ENCODE assay signal across 9 cellular contexts in the genomic region with DNA sequence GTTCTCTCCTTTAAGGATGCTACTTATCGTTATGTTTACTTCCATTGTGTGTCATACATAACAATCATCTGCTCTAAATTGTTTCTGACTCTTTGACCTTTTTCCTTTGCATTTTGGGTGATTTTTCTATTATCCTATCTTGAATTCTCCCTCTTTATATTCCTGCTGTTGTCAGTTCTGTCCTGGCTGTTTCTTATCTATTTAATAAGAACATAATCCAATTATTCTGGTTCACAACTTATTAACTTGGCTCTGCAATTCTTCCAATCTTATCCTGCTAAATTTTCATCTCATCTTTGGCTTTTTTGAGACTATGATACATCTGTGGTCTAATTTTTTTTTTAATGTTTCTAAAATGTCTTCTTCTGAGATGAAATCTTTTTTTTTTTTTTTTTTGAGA.
"Had no signal": no experiment of that assay in that cellular context is flagged by ENCODE, and none has a peak within 500 bp of the region (broad histone marks: within the 10 kb centered on the region; RNA-seq: fewer than 3 reads in every experiment).

No MANE protein-coding gene starts in this region.

- ATAC-seq: GM23338, HCT116 had no signal

- H3K4me3 ChIP-seq: GM23248, GM23338, HAP-1 had no signal

- H3K4me2 ChIP-seq: GM23338 had no signal

- H2AFZ ChIP-seq: GM23248, GM23338 had no signal

- DNase-seq: GM23248, GOT3, H7, H9, HCEC 1CT, HFFc6 had no signal

- H3K27ac ChIP-seq: GM23248 had no signal

- H3K9me3 ChIP-seq: HAP-1 had no signal

- H3K9ac ChIP-seq: GM23248 had no signal

- H3K36me3 ChIP-seq: HAP-1 had no signal

- H3K4me1 ChIP-seq: HAP-1 had no signal
